12 cellular contexts compared by ENCODE assay signal in genomic region chr3:151770941-151771340, GRCh38. TPM values are rescaled to one million over a fixed set of nuclear protein-coding genes. Genes with fewer than 3 reads are reported as not detected.
DNase-seq lines count a peak whose midpoint lies in the region; ATAC-seq, FAIRE-seq and TF ChIP-seq lines count a peak whose summit lies in the region.
"Had no signal": no experiment of that assay in that cellular context is flagged by ENCODE, and none has a peak within 500 bp of the region (broad histone marks: within the 10 kb centered on the region; RNA-seq: fewer than 3 reads in every experiment).

No MANE protein-coding gene starts in this region.

- no peaks in the 10 kb centered on the region for H4K20me1 ChIP-seq in SK-N-SH (ENCODE audit: insufficient read depth)

- no peaks in the 10 kb centered on the region for H3K9me2 ChIP-seq in SK-N-SH

- peaks cover 64% of the 10 kb centered on the region for H3K79me2 ChIP-seq in SK-N-SH (ENCODE audit: insufficient read depth)

- peaks cover 8% of the 10 kb centered on the region for H3F3A ChIP-seq in SK-N-SH (replicated peaks; ENCODE audit: insufficient read depth)

- H3K4me3 ChIP-seq in SK-N-SH (ENCODE audit: low read depth in 2 of 2, low read length in 1 of 2) (no peak overlapping the region; a peak in 1 of 4 replicates), pancreas (peak overlapping the region in 2 of 4 donors; percentile 6 to 8)

- DNase-seq in Ammon's horn (ENCODE audit: low spot score) (peak; percentile 3), SK-N-SH (no peak), Right ventricle myocardium inferior (ENCODE audit: missing footprints) (peak; percentile 87), pancreas (peak; percentile 72 to 85 (median 80)), NCI-H524 treated with DMSO at 0.1 percent for 48 hours (lab: John Stamatoyannopoulos, UW) (no peak)
- no peak for DNase-seq in activated naive CD4-positive, alpha-beta T cell treated with anti-CD3 and anti-CD28 coated beads, Interleukin-2, amount 50 U/mL, for 16 hours
- no peak for DNase-seq in stimulated activated naive B cell treated with anti-CD40 and anti-IgM and Interleukin-4, amounts not matched to agents 10 μg/mL and 1 μg/mL and 100 μg/mL, for 72 hours
- DNase-seq: activated naive CD8-positive, alpha-beta T cell treated with anti-CD3 and anti-CD28 coated beads, Interleukin-2, amount 50 U/mL, for 24 hours; CD4-positive, CD25-positive, alpha-beta regulatory T cell; NCI-H1092 treated with DMSO at 0.1 percent for 48 hours; T-helper 9 cell had no signal

- no peak overlapping the region for H3K27ac Mint-ChIP-seq in stimulated activated naive B cell treated with anti-CD40 and anti-IgM and Interleukin-4, amounts not matched to agents 10 μg/mL and 1 μg/mL and 100 μg/mL, for 72 hours
- H3K27ac Mint-ChIP-seq: activated naive CD8-positive, alpha-beta T cell treated with anti-CD3 and anti-CD28 coated beads, Interleukin-2, amount 50 U/mL, for 24 hours; CD4-positive, CD25-positive, alpha-beta regulatory T cell had no signal

- 39% methylated on average over 4 of the region's 4 CpGs for WGBS in SK-N-SH (ENCODE audit: low lambda C conversion rate)
- WGBS in pancreas, 2 donors: 5% methylated on average over 4 of the region's 4 CpGs

- TF ChIP-seq CTCF in SK-N-SH (IDR thresholded peaks at IDR 0.05) (no peak), pancreas (IDR thresholded peaks at IDR 0.05) (no peak)

- H3K9me3 ChIP-seq in SK-N-SH: no peaks in the 10 kb centered on the region
- H3K9me3 ChIP-seq in pancreas: no peaks in the 10 kb centered on the region

- peaks cover 2 to 18% of the 10 kb centered on the region in 2 experiments for H3K36me3 ChIP-seq in SK-N-SH (replicated peaks in 1 of 2; ENCODE audit: control insufficient read depth in 1 of 2, insufficient read depth in 2 of 2, low read length in 1 of 2)
- H3K36me3 ChIP-seq in pancreas: no peaks in the 10 kb centered on the region

- no peaks in the 10 kb centered on the region for H3K9me3 Mint-ChIP-seq in stimulated activated naive B cell treated with anti-CD40 and anti-IgM and Interleukin-4, amounts not matched to agents 10 μg/mL and 1 μg/mL and 100 μg/mL, for 72 hours
- H3K9me3 Mint-ChIP-seq: activated naive CD8-positive, alpha-beta T cell treated with anti-CD3 and anti-CD28 coated beads, Interleukin-2, amount 50 U/mL, for 24 hours had no signal

- H3K4me1 Mint-ChIP-seq in stimulated activated naive B cell treated with anti-CD40 and anti-IgM and Interleukin-4, amounts not matched to agents 10 μg/mL and 1 μg/mL and 100 μg/mL, for 72 hours: peaks cover 0 to 9% of the 10 kb centered on the region in 2 donors
- H3K4me1 Mint-ChIP-seq: activated naive CD8-positive, alpha-beta T cell treated with anti-CD3 and anti-CD28 coated beads, Interleukin-2, amount 50 U/mL, for 24 hours; CD4-positive, CD25-positive, alpha-beta regulatory T cell had no signal

- no peak for TF ChIP-seq EP300 in SK-N-SH (IDR thresholded peaks at IDR 0.05; ENCODE audit: borderline replicate concordance in 1 of 2, low read depth in 1 of 2, low read length in 1 of 2)

- no peak overlapping the region for H2AFZ ChIP-seq in SK-N-SH (ENCODE audit: low read depth)

- H3K4me2 ChIP-seq in SK-N-SH: peak overlapping the region; percentile 31; the same call in 1 of the 2 replicates

- peak; percentile 94 for ATAC-seq in Right ventricle myocardium inferior
- ATAC-seq in pancreas: peak; percentile 81 to 92 (median 91)
- no peak for ATAC-seq in HG03460 (IDR thresholded peaks at IDR 0.05; ENCODE audit: unreplicated experiment)
- ATAC-seq in stimulated activated naive B cell treated with anti-CD40 and anti-IgM and Interleukin-4, amounts not matched to agents 10 μg/mL and 1 μg/mL and 100 μg/mL, for 72 hours (replicated peaks): no peak
- ATAC-seq: activated naive CD8-positive, alpha-beta T cell treated with anti-CD3 and anti-CD28 coated beads, Interleukin-2, amount 50 U/mL, for 24 hours had no signal

- H3K27ac ChIP-seq in SK-N-SH (ENCODE audit: low read depth in 2 of 2, low read length in 1 of 2) (peak overlapping the region; percentile 16 to 84; a peak in 3 of 4 replicates), pancreas (peak overlapping the region; percentile 58 to 85 (median 76))

- CTCF ChIA-PET in SK-N-SH (lab: Yijun Ruan, JAX): no interaction called here

- H3K27me3 Mint-ChIP-seq in stimulated activated naive B cell treated with anti-CD40 and anti-IgM and Interleukin-4, amounts not matched to agents 10 μg/mL and 1 μg/mL and 100 μg/mL, for 72 hours: no peaks in the 10 kb centered on the region
- H3K27me3 Mint-ChIP-seq: CD4-positive, CD25-positive, alpha-beta regulatory T cell had no signal

- FAIRE-seq in pancreas (lab: Jason Lieb, UNC): no peak

- intact Hi-C loops in Right ventricle myocardium inferior (cut with DNase I) (no loop called here), pancreas (cut with DNase I) (no loop called here)

- H3K9ac ChIP-seq in SK-N-SH: peak overlapping the region; percentile 40; the same call in 1 of the 2 replicates

- no peak overlapping the region for H3K4me3 Mint-ChIP-seq in stimulated activated naive B cell treated with anti-CD40 and anti-IgM and Interleukin-4, amounts not matched to agents 10 μg/mL and 1 μg/mL and 100 μg/mL, for 72 hours
- H3K4me3 Mint-ChIP-seq: activated naive CD8-positive, alpha-beta T cell treated with anti-CD3 and anti-CD28 coated beads, Interleukin-2, amount 50 U/mL, for 24 hours; CD4-positive, CD25-positive, alpha-beta regulatory T cell had no signal

- H3K36me3 Mint-ChIP-seq in stimulated activated naive B cell treated with anti-CD40 and anti-IgM and Interleukin-4, amounts not matched to agents 10 μg/mL and 1 μg/mL and 100 μg/mL, for 72 hours: no peaks in the 10 kb centered on the region
- H3K36me3 Mint-ChIP-seq: CD4-positive, CD25-positive, alpha-beta regulatory T cell had no signal

- H3K4me1 ChIP-seq in SK-N-SH (ENCODE audit: control insufficient read depth in 1 of 2, insufficient read depth in 2 of 2, low read depth in 1 of 2, low read length in 1 of 2) (peaks cover 0 to 28% of the 10 kb centered on the region in 2 experiments; a peak in 2 of 4 replicates), pancreas (peaks cover 8 to 54% (median 46%) of the 10 kb centered on the region in 3 donors)

- no peak for TF ChIP-seq RAD21 in SK-N-SH (IDR thresholded peaks at IDR 0.05; ENCODE audit: low read length)

- no peaks in the 10 kb centered on the region for H3K27me3 ChIP-seq in SK-N-SH (ENCODE audit: insufficient read depth)
- no peaks in the 10 kb centered on the region for H3K27me3 ChIP-seq in pancreas

- POLR2A ChIA-PET in SK-N-SH (lab: Yijun Ruan, JAX): no interaction called here

TF ChIP-seq in SK-N-SH, 30 proteins besides CTCF, POLR2A, EP300 and RAD21:
- TF ChIP-seq RXRA (IDR thresholded peaks at IDR 0.05; ENCODE audit: borderline replicate concordance, low read depth) (no peak), SIN3A (IDR thresholded peaks at IDR 0.05; ENCODE audit: borderline replicate concordance, low read depth, low read length) (no peak), SMC3 (IDR thresholded peaks at IDR 0.05; ENCODE audit: low read depth, low read length) (no peak), FOXM1 (IDR thresholded peaks at IDR 0.05; ENCODE audit: low read depth) (no peak), TEAD4 (IDR thresholded peaks at IDR 0.05; ENCODE audit: borderline replicate concordance, insufficient read depth) (no peak), MEF2A (IDR thresholded peaks at IDR 0.05; ENCODE audit: borderline replicate concordance, low read depth) (no peak), FOXJ3 (CRISPR knock-in tag; IDR thresholded peaks at IDR 0.05) (no peak), YY1 (IDR thresholded peaks at IDR 0.05; ENCODE audit: low read depth) (no peak), ZBTB33 (IDR thresholded peaks at IDR 0.05; ENCODE audit: borderline replicate concordance, low read depth) (no peak)

RNA-seq across cellular contexts. Expression of gene AADACL2, which starts 37.2 kb away (rescaled TPM):
- polyA plus RNA-seq in SK-N-SH (2012; rRNA removed): not detected in 2 replicates
- not detected in 2 replicates for polyA plus RNA-seq in SK-N-SH (2012; cell fraction: cytosol; rRNA removed)
- polyA plus RNA-seq in SK-N-SH (2012; cell fraction: nucleus; rRNA removed): not detected in 2 replicates
- not detected for total RNA-seq in Right ventricle myocardium inferior
- total RNA-seq in pancreas: not detected
- polyA plus RNA-seq in pancreas: not detected
- total RNA-seq: CD4-positive, CD25-positive, alpha-beta regulatory T cell had no signal
- polyA plus RNA-seq: CD4-positive, CD25-positive, alpha-beta regulatory T cell had no signal

RNA-seq across cellular contexts. Expression of gene AADAC, which starts 43.0 kb away (rescaled TPM):
- polyA plus RNA-seq in SK-N-SH (2012; rRNA removed) (1.2 and 3.5 TPM in 2 replicates), pancreas (10 to 100 TPM in 1 of 2 donors, 1 to 10 TPM in 1; 9.1 to 20.7 TPM)
- 0.39 and 0.64 TPM in 2 replicates for polyA plus RNA-seq in SK-N-SH (2012; cell fraction: cytosol; rRNA removed)
- polyA plus RNA-seq in SK-N-SH (2012; cell fraction: nucleus; rRNA removed): 7.0 and 16.3 TPM in 2 replicates
- total RNA-seq in Right ventricle myocardium inferior (not detected), pancreas (10 to 100 TPM in 4 of 6 donors, 1 to 10 TPM in 2; 2.7 to 83.7 (median 19.9) TPM)
- total RNA-seq: CD4-positive, CD25-positive, alpha-beta regulatory T cell had no signal
- polyA plus RNA-seq: CD4-positive, CD25-positive, alpha-beta regulatory T cell had no signal

Comparison
In these comparisons a context has a peak if more than half of its experiments do, and no peak if none do; other contexts are left out.
1. DNase-seq: peak in Ammon's horn (single experiment), Right ventricle myocardium inferior (single experiment) and pancreas (6 of 6); none in SK-N-SH (single experiment), activated naive CD4-positive, alpha-beta T cell treated with anti-CD3 and anti-CD28 coated beads, Interleukin-2, amount 50 U/mL, for 16 hours (single experiment), NCI-H524 treated with DMSO at 0.1 percent for 48 hours (single experiment) and stimulated activated naive B cell treated with anti-CD40 and anti-IgM and Interleukin-4, amounts not matched to agents 10 μg/mL and 1 μg/mL and 100 μg/mL, for 72 hours (single experiment).
2. ATAC-seq: peak in Right ventricle myocardium inferior (single experiment) and pancreas (4 of 4); none in HG03460 (single experiment) and stimulated activated naive B cell treated with anti-CD40 and anti-IgM and Interleukin-4, amounts not matched to agents 10 μg/mL and 1 μg/mL and 100 μg/mL, for 72 hours (0 of 2).